Comparison of ENCODE assay signal across 9 cellular contexts in genomic region chr1:181091322-181092040, GRCh38. TPM values are rescaled to one million over a fixed set of nuclear protein-coding genes. Genes with fewer than 3 reads are reported as not detected.
A peak's percentile ranks its signal among the peaks of the same experiment; 100 is the strongest.
DNase-seq lines count a peak whose midpoint lies in the region; ATAC-seq and TF ChIP-seq lines count a peak whose summit lies in the region.
"Had no signal": no experiment of that assay in that cellular context is flagged by ENCODE, and none has a peak within 500 bp of the region (broad histone marks: within the 10 kb centered on the region; RNA-seq: fewer than 3 reads in every experiment).

No MANE protein-coding gene starts in this region.

- no peaks in the 10 kb centered on the region for H3K27me3 ChIP-seq in aorta (ENCODE audit: control insufficient read depth in 1 of 2, insufficient read depth in 2 of 2, low read length in 1 of 2)

- TF ChIP-seq CTCF in WI38 (IDR thresholded peaks at IDR 0.05; ENCODE audit: low read depth, low read length): no peak
- no peak for TF ChIP-seq CTCF in fibroblast of the aortic adventitia (IDR thresholded peaks at IDR 0.05; ENCODE audit: insufficient read depth, low read length)

- CTCF ChIA-PET in activated CD4-positive, alpha-beta T cell treated with anti-CD3 and anti-CD28 coated beads for 36 hours (lab: Charles Lee): interaction anchor here (0.6 to 5.1 kb wide), 21 partner anchors 8 to 1628 kb away, joined by 3 to 75 read pairs (median 5); partner anchors contain the start of genes ACBD6, MR1 and STX6

- H3K9me3 ChIP-seq in aorta (ENCODE audit: control insufficient read depth, low read length): no peaks in the 10 kb centered on the region

- no peaks in the 10 kb centered on the region for H3K9me3 Mint-ChIP-seq in activated CD4-positive, alpha-beta T cell treated with anti-CD3 and anti-CD28 coated beads for 36 hours (ENCODE audit: low read depth)
- H3K9me3 Mint-ChIP-seq in stimulated activated naive B cell treated with anti-CD40 and anti-IgM and Interleukin-4, amounts not matched to agents 10 μg/mL and 1 μg/mL and 100 μg/mL, for 72 hours: no peaks in the 10 kb centered on the region

- no peak for DNase-seq in activated CD4-positive, alpha-beta T cell treated with anti-CD3 and anti-CD28 coated beads for 36 hours
- no peak for DNase-seq in activated CD4-positive, alpha-beta T cell treated with anti-CD3 and anti-CD28 coated beads, Interleukin-2, amount 50 U/mL, for 1 hour
- no peak for DNase-seq in fibroblast of the aortic adventitia (ENCODE audit: low read depth)
- DNase-seq in stimulated activated naive B cell treated with anti-CD40 and anti-IgM and Interleukin-4, amounts not matched to agents 10 μg/mL and 1 μg/mL and 100 μg/mL, for 72 hours: no peak
- DNase-seq in aorta: no peak
- DNase-seq in stimulated activated CD8-positive, alpha-beta memory T cell treated with anti-CD3 and anti-CD28 coated beads, Interleukin-4, amount 100 ng/mL, for 48 hours: no peak
- DNase-seq: activated CD4-positive, alpha-beta T cell treated with anti-CD3 and anti-CD28 coated beads for 1 hour had no signal

- no peaks in the 10 kb centered on the region for H3K27me3 Mint-ChIP-seq in activated CD4-positive, alpha-beta T cell treated with anti-CD3 and anti-CD28 coated beads for 36 hours
- H3K27me3 Mint-ChIP-seq in stimulated activated naive B cell treated with anti-CD40 and anti-IgM and Interleukin-4, amounts not matched to agents 10 μg/mL and 1 μg/mL and 100 μg/mL, for 72 hours: no peaks in the 10 kb centered on the region

- peaks cover 2 to 14% of the 10 kb centered on the region in 2 donors for H3K4me1 ChIP-seq in aorta (ENCODE audit: control insufficient read depth in 1 of 2, insufficient read depth in 2 of 2, low read length in 2 of 2)

- ATAC-seq in activated CD4-positive, alpha-beta T cell treated with anti-CD3 and anti-CD28 coated beads for 36 hours: no peak
- no peak for ATAC-seq in stimulated activated naive B cell treated with anti-CD40 and anti-IgM and Interleukin-4, amounts not matched to agents 10 μg/mL and 1 μg/mL and 100 μg/mL, for 72 hours (replicated peaks)
- ATAC-seq in aorta (ENCODE audit: low FRiP score) (no peak), GM18517 (IDR thresholded peaks at IDR 0.05; ENCODE audit: unreplicated experiment) (no peak)

- H3K4me3 Mint-ChIP-seq in activated CD4-positive, alpha-beta T cell treated with anti-CD3 and anti-CD28 coated beads for 36 hours: peak overlapping the region; percentile 100
- H3K4me3 Mint-ChIP-seq in stimulated activated naive B cell treated with anti-CD40 and anti-IgM and Interleukin-4, amounts not matched to agents 10 μg/mL and 1 μg/mL and 100 μg/mL, for 72 hours: peak overlapping the region; percentile 97 to 99

- POLR2A ChIA-PET in activated CD4-positive, alpha-beta T cell treated with anti-CD3 and anti-CD28 coated beads for 36 hours (lab: Charles Lee): interaction anchor here (0.7 to 4.3 kb wide), 11 partner anchors 8 to 70 kb away, joined by 3 to 42 read pairs (median 7); partner anchors contain the start of genes MR1 and STX6

- H3K27ac ChIP-seq in aorta (ENCODE audit: low read depth in 1 of 2, low read length in 2 of 2): no peak overlapping the region

- WGBS in aorta, 2 donors: 91 to 96% methylated on average over 8 of the region's 8 CpGs

- H3K4me1 Mint-ChIP-seq in activated CD4-positive, alpha-beta T cell treated with anti-CD3 and anti-CD28 coated beads for 36 hours: peaks cover 50% of the 10 kb centered on the region
- peaks cover 35 to 72% of the 10 kb centered on the region in 2 donors for H3K4me1 Mint-ChIP-seq in stimulated activated naive B cell treated with anti-CD40 and anti-IgM and Interleukin-4, amounts not matched to agents 10 μg/mL and 1 μg/mL and 100 μg/mL, for 72 hours

- no peaks in the 10 kb centered on the region for H3K36me3 ChIP-seq in aorta (ENCODE audit: control insufficient read depth in 1 of 2, insufficient read depth in 2 of 2, low read length in 1 of 2)

- intact Hi-C loops in activated CD4-positive, alpha-beta T cell treated with anti-CD3 and anti-CD28 coated beads for 36 hours (cut with DNase I, micrococcal nuclease): loop anchor here (2.0 to 10.0 kb wide), 2 partner anchors 13 to 937 kb away; partner anchors contain the start of gene QSOX1 (in 1 of the 2)
- intact Hi-C loops in aorta (cut with DNase I): loop anchor here in 1 of 2 donors (2.0 kb wide), 1 partner anchor 49 kb away; no protein-coding TSS in a partner anchor

- H3K36me3 Mint-ChIP-seq in activated CD4-positive, alpha-beta T cell treated with anti-CD3 and anti-CD28 coated beads for 36 hours (ENCODE audit: low read depth): peaks cover 60% of the 10 kb centered on the region
- peaks cover 55 to 74% of the 10 kb centered on the region in 2 donors for H3K36me3 Mint-ChIP-seq in stimulated activated naive B cell treated with anti-CD40 and anti-IgM and Interleukin-4, amounts not matched to agents 10 μg/mL and 1 μg/mL and 100 μg/mL, for 72 hours

- H3K27ac Mint-ChIP-seq in activated CD4-positive, alpha-beta T cell treated with anti-CD3 and anti-CD28 coated beads for 36 hours: peak overlapping the region; percentile 100
- peak overlapping the region; percentile 75 for H3K27ac Mint-ChIP-seq in stimulated activated naive B cell treated with anti-CD40 and anti-IgM and Interleukin-4, amounts not matched to agents 10 μg/mL and 1 μg/mL and 100 μg/mL, for 72 hours

- peak overlapping the region; percentile 95 for H3K4me3 ChIP-seq in WI38 (ENCODE audit: low read depth, low read length)
- peak overlapping the region; percentile 89 for H3K4me3 ChIP-seq in fibroblast of the aortic adventitia (ENCODE audit: low read depth, low read length)
- no peak overlapping the region for H3K4me3 ChIP-seq in aorta (ENCODE audit: low read length in 2 of 2)

RNA-seq across cellular contexts. Expression of gene IER5, which starts 3.0 kb away (rescaled TPM):
- 10 to 100 TPM; 16.3 to 24.3 TPM for total RNA-seq in activated CD4-positive, alpha-beta T cell treated with anti-CD3 and anti-CD28 coated beads for 36 hours
- total RNA-seq in fibroblast of the aortic adventitia (ENCODE audit: low replicate concordance) (12.3 and 14.7 TPM in 2 replicates), aorta (10 to 100 TPM; 11.4 to 42.2 TPM)
- polyA plus RNA-seq in aorta: 10 to 100 TPM in 1 of 2 donors, 1 to 10 TPM in 1; 7.4 to 11.5 TPM

RNA-seq across cellular contexts. Expression of gene MR1, which starts 57.7 kb away (rescaled TPM):
- total RNA-seq in activated CD4-positive, alpha-beta T cell treated with anti-CD3 and anti-CD28 coated beads for 36 hours: 10 to 100 TPM; 21.5 to 25.3 TPM
- total RNA-seq in fibroblast of the aortic adventitia (ENCODE audit: low replicate concordance) (18.6 and 21.6 TPM in 2 replicates), aorta (10 to 100 TPM; 22.0 to 23.9 TPM)
- 10 to 100 TPM in 1 of 2 donors, 1 to 10 TPM in 1; 3.8 to 14.8 TPM for polyA plus RNA-seq in aorta

Comparison
In these comparisons a context has a peak if more than half of its experiments do, and no peak if none do; other contexts are left out.
1. H3K4me3 ChIP-seq: peak in WI38 (single experiment) and fibroblast of the aortic adventitia (single experiment); none in aorta (0 of 2).